In the genomic region with DNA sequence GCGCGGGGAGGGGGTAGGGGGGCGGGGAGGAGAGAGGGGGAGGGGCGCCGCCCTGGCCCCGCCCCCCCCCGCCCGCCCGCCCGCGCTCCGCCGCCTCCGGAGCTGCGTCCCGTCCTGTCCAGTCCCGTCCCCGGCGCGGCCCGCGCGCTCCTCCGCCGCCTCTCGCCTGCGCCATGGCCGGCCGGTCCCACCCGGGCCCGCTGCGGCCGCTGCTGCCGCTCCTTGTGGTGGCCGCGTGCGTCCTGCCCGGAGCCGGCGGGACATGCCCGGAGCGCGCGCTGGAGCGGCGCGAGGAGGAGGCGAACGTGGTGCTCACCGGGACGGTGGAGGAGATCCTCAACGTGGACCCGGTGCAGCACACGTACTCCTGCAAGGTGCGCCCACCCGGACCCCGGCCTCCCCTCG, we compare ENCODE assay signal across 8 cellular contexts. TPM values are rescaled to one million over a fixed set of nuclear protein-coding genes. Genes with fewer than 3 reads are reported as not detected.
DNase-seq lines count a peak whose midpoint lies in the region; ATAC-seq and TF ChIP-seq lines count a peak whose summit lies in the region.

AGRN (plus strand) TSS at position 121 of the 405 bp plus-strand sequence; CDS start at position 174, 53 bp downstream.

- H3K4me3 Mint-ChIP-seq in activated T-cell treated with anti-CD3 and anti-CD28 coated beads, Interleukin-2, amount 50 U/mL, for 72 hours = peak within 1 kb of the TSS; percentile 50 to 72

- peaks cover 7% of the 10 kb centered on the region for H3K27me3 Mint-ChIP-seq in activated T-cell treated with anti-CD3 and anti-CD28 coated beads, Interleukin-2, amount 50 U/mL, for 72 hours (ENCODE audit: low read depth)

- no peak within 1 kb of the TSS for H3K27ac Mint-ChIP-seq in activated T-cell treated with anti-CD3 and anti-CD28 coated beads, Interleukin-2, amount 50 U/mL, for 72 hours

- peak; percentile 39 to 52 for DNase-seq in activated T-cell treated with anti-CD3 and anti-CD28 coated beads, Interleukin-2, amount 50 U/mL, for 72 hours
- DNase-seq in cardiac septum (ENCODE audit: low spot score) (no peak), pulmonary artery endothelial cell (ENCODE audit: low read depth, low spot score) (no peak), NCI-H128 (lab: John Stamatoyannopoulos, UW; ENCODE audit: unreplicated experiment) (no peak), DMS114 treated with DMSO at 0.1 percent for 48 hours (lab: John Stamatoyannopoulos, UW; ENCODE audit: unreplicated experiment) (no peak)

- peak; percentile 32 for ATAC-seq in HG03280 (IDR thresholded peaks at IDR 0.05; ENCODE audit: unreplicated experiment)
- ATAC-seq in activated T-cell treated with anti-CD3 and anti-CD28 coated beads, Interleukin-2, amount 50 U/mL, for 72 hours (replicated peaks in 1 of 2) = peak; percentile 46 to 53

- TF ChIP-seq POLR2A in GM19193 (IDR thresholded peaks at IDR 0.05; ENCODE audit: extremely low read depth, insufficient read depth, insufficient read length) = peak; percentile 34

- TF ChIP-seq CTCF in C4-2B (conservative IDR thresholded peaks at IDR 0.05) = no peak

- peaks cover 0 to 3% of the 10 kb centered on the region in 2 donors for H3K36me3 Mint-ChIP-seq in activated T-cell treated with anti-CD3 and anti-CD28 coated beads, Interleukin-2, amount 50 U/mL, for 72 hours (ENCODE audit: insufficient read depth in 2 of 2)

- peaks cover 12% of the 10 kb centered on the region for H3K4me1 Mint-ChIP-seq in activated T-cell treated with anti-CD3 and anti-CD28 coated beads, Interleukin-2, amount 50 U/mL, for 72 hours (ENCODE audit: low read depth)

- H3K27ac ChIP-seq in C4-2B = peak within 1 kb of the TSS; percentile 89

- intact Hi-C loops in cardiac septum (cut with DNase I) = loop anchor here (2.0 to 10.0 kb wide), 3 partner anchors 19 to 97 kb away; partner anchors contain the start of genes C1orf159 and HES4

- no peaks in the 10 kb centered on the region for H3K9me3 Mint-ChIP-seq in activated T-cell treated with anti-CD3 and anti-CD28 coated beads, Interleukin-2, amount 50 U/mL, for 72 hours

RNA-seq across cellular contexts. Expression of gene AGRN, which starts in this region (rescaled TPM):
- total RNA-seq in activated T-cell treated with anti-CD3 and anti-CD28 coated beads, Interleukin-2, amount 50 U/mL, for 72 hours = 100 to 1,000 TPM in 1 of 2 donors, 10 to 100 TPM in 1; 69.0 to 112 TPM
- total RNA-seq in cardiac septum = 27.0 TPM
- total RNA-seq in pulmonary artery endothelial cell = 48.4 and 88.2 TPM in 2 replicates

Comparison
In these comparisons a context has a peak if more than half of its experiments do, and no peak if none do; other contexts are left out.
1. DNase-seq: peak in activated T-cell treated with anti-CD3 and anti-CD28 coated beads, Interleukin-2, amount 50 U/mL, for 72 hours (2 of 2); none in cardiac septum (single experiment), pulmonary artery endothelial cell (single experiment), NCI-H128 (single experiment) and DMS114 treated with DMSO at 0.1 percent for 48 hours (single experiment).